31 cellular contexts compared by ENCODE assay signal in the genomic region with DNA sequence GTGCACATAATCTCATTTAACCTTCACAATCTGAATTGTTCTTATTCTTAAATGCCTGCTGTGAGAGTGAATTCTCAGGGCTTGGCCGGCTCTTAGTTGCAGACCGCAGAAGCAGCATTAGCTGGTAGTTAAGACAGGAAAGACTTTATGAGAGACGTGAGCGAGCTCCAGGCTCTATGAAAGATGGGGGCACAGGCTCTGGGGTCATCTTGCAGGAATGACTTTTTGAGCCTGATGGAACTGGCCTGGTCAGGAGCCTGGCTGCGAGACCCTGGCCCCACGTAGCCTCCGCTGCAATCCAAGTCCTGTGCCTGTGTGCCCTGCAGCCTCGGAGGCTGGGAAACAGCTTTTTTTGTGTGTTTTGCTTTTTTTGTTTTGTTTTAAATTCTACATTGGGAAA.
"Had no signal": no experiment of that assay in that cellular context is flagged by ENCODE, and none has a peak within 500 bp of the region (broad histone marks: within the 10 kb centered on the region; RNA-seq: fewer than 3 reads in every experiment).

No MANE protein-coding gene starts in this region.

- H3K27me3 Mint-ChIP-seq: naive thymus-derived CD8-positive, alpha-beta T cell; natural killer cell treated with Interleukin-12 subunit alpha and Interleukin-12 subunit beta and Interleukin-15 and Interleukin-18, amount 100 ng/mL, for 72 hours; progenitor cell of endocrine pancreas; stimulated activated memory B cell treated with anti-CD40 and anti-IgM and Interleukin-4, amounts not matched to agents 10 μg/mL and 1 μg/mL and 100 μg/mL, for 72 hours; stimulated activated naive CD8-positive, alpha-beta T cell treated with anti-CD3 and anti-CD28 coated beads, Interleukin-15, amount 100 ng/mL, for 72 hours had no signal

- H3K4me2 ChIP-seq: smooth muscle cell had no signal

- ATAC-seq: naive thymus-derived CD8-positive, alpha-beta T cell; natural killer cell treated with Interleukin-12 subunit alpha and Interleukin-12 subunit beta and Interleukin-15 and Interleukin-18, amount 100 ng/mL, for 72 hours; psoas muscle; right cardiac atrium; right lobe of liver; stimulated activated memory B cell treated with anti-CD40 and anti-IgM and Interleukin-4, amounts not matched to agents 10 μg/mL and 1 μg/mL and 100 μg/mL, for 72 hours; stimulated activated naive CD8-positive, alpha-beta T cell treated with anti-CD3 and anti-CD28 coated beads, Interleukin-15, amount 100 ng/mL, for 72 hours; stimulated activated naive CD8-positive, alpha-beta T cell treated with anti-CD3 and anti-CD28 coated beads, Interleukin-15, Interleukin-2, amounts not matched to agents 100 U/mL and 50 U/mL, for 24 hours had no signal

- H3K27me3 ChIP-seq: neutrophil, ovary, right lobe of liver, spleen, suprapubic skin, testis, tibial artery, transverse colon, upper lobe of left lung, vagina had no signal

- H3K36me3 Mint-ChIP-seq: stimulated activated memory B cell treated with anti-CD40 and anti-IgM and Interleukin-4, amounts not matched to agents 10 μg/mL and 1 μg/mL and 100 μg/mL, for 72 hours had no signal

- H3K27ac ChIP-seq: neutrophil, ovary, parathyroid adenoma, psoas muscle, right lobe of liver, skin epidermis, spleen, suprapubic skin, testis, tibial artery, transverse colon, upper lobe of left lung, vagina had no signal

- H3K27ac Mint-ChIP-seq: naive thymus-derived CD8-positive, alpha-beta T cell; natural killer cell treated with Interleukin-12 subunit alpha and Interleukin-12 subunit beta and Interleukin-15 and Interleukin-18, amount 100 ng/mL, for 72 hours; nephron progenitor cell; progenitor cell of endocrine pancreas; stimulated activated memory B cell treated with anti-CD40 and anti-IgM and Interleukin-4, amounts not matched to agents 10 μg/mL and 1 μg/mL and 100 μg/mL, for 72 hours; stimulated activated naive CD8-positive, alpha-beta T cell treated with anti-CD3 and anti-CD28 coated beads, Interleukin-15, amount 100 ng/mL, for 72 hours had no signal

- H3K4me3 ChIP-seq: ovary, psoas muscle, right lobe of liver, skin epidermis, smooth muscle cell, spleen, suprapubic skin, testis, tibial artery, transverse colon, upper lobe of left lung, vagina had no signal

- H3K79me2 ChIP-seq: parathyroid adenoma had no signal

- H3K4me1 Mint-ChIP-seq: naive thymus-derived CD8-positive, alpha-beta T cell; nephron progenitor cell; neural crest cell; stimulated activated memory B cell treated with anti-CD40 and anti-IgM and Interleukin-4, amounts not matched to agents 10 μg/mL and 1 μg/mL and 100 μg/mL, for 72 hours; stimulated activated naive CD8-positive, alpha-beta T cell treated with anti-CD3 and anti-CD28 coated beads, Interleukin-15, amount 100 ng/mL, for 72 hours had no signal

- H3K36me3 ChIP-seq: neutrophil, ovary, right lobe of liver, spleen, suprapubic skin, tibial artery, transverse colon, upper lobe of left lung, vagina had no signal

- H3K9me3 ChIP-seq: ovary, psoas muscle, right lobe of liver, testis, vagina had no signal

- H3K4me3 Mint-ChIP-seq: naive thymus-derived CD8-positive, alpha-beta T cell; natural killer cell treated with Interleukin-12 subunit alpha and Interleukin-12 subunit beta and Interleukin-15 and Interleukin-18, amount 100 ng/mL, for 72 hours; nephron progenitor cell; neural crest cell; stimulated activated memory B cell treated with anti-CD40 and anti-IgM and Interleukin-4, amounts not matched to agents 10 μg/mL and 1 μg/mL and 100 μg/mL, for 72 hours; stimulated activated naive CD8-positive, alpha-beta T cell treated with anti-CD3 and anti-CD28 coated beads, Interleukin-15, amount 100 ng/mL, for 72 hours had no signal

- DNase-seq: naive thymus-derived CD8-positive, alpha-beta T cell; nephron progenitor cell; nucleus accumbens; ovary; psoas muscle; right cardiac atrium; right lobe of liver; spleen; stimulated activated CD4-positive, alpha-beta T cell treated with anti-CD3 and anti-CD28 coated beads, Interleukin-12 subunit alpha, Interleukin-12 subunit beta, amount 100 ng/mL, for 4 hours; stimulated activated CD4-positive, alpha-beta T cell treated with anti-CD3 and anti-CD28 coated beads, Interleukin-1b, Interleukin-23, amount 100 ng/mL, for 48 hours; stimulated activated CD4-positive, alpha-beta T cell treated with anti-CD3 and anti-CD28 coated beads, Interleukin-4, amount 100 ng/mL, for 1 hour; stimulated activated CD4-positive, alpha-beta T cell treated with anti-CD3 and anti-CD28 coated beads, Interleukin-4, amount 100 ng/mL, for 4 hours; stimulated activated CD8-positive, alpha-beta memory T cell treated with anti-CD3 and anti-CD28 coated beads, Interleukin-4, amount 100 ng/mL, for 48 hours; stimulated activated naive CD4-positive, alpha-beta T cell; stimulated activated naive CD8-positive, alpha-beta T cell treated with anti-CD3 and anti-CD28 coated beads, Interleukin-15, amount 100 ng/mL, for 72 hours; stimulated activated naive CD8-positive, alpha-beta T cell treated with anti-CD3 and anti-CD28 coated beads, Interleukin-15, Interleukin-2, amounts not matched to agents 100 U/mL and 50 U/mL, for 24 hours; substantia nigra; testis; tibial artery; transverse colon; upper lobe of left lung had no signal

- H3K9ac ChIP-seq: parathyroid adenoma had no signal

- H2AFZ ChIP-seq: parathyroid adenoma had no signal

- H3K9me3 Mint-ChIP-seq: nephron progenitor cell had no signal

- H3K4me1 ChIP-seq: parathyroid adenoma, psoas muscle, right lobe of liver, spleen, suprapubic skin, tibial artery, transverse colon, upper lobe of left lung, vagina had no signal
